ENCODE assay signal across 8 cellular contexts in genomic region chr20:34365765-34366213, GRCh38. TPM values are rescaled to one million over a fixed set of nuclear protein-coding genes. Genes with fewer than 3 reads are reported as not detected.
A peak's percentile ranks its signal among the peaks of the same experiment; 100 is the strongest.
DNase-seq lines count a peak whose midpoint lies in the region; ATAC-seq and TF ChIP-seq lines count a peak whose summit lies in the region.

No MANE protein-coding gene starts in this region.

- H3K36me3 Mint-ChIP-seq in immature natural killer cell: peaks cover 12 to 26% (median 23%) of the 10 kb centered on the region in 3 donors

- H3K4me3 Mint-ChIP-seq in immature natural killer cell: peak overlapping the region; percentile 83 to 96 (median 89)

- peaks cover 46% of the 10 kb centered on the region for H3K4me1 ChIP-seq in foreskin keratinocyte

- peak; percentile 45 for DNase-seq in GF-D8 (lab: John Stamatoyannopoulos, UW)
- DNase-seq in RPMI8226: peak; percentile 84
- DNase-seq in immature natural killer cell: peak; percentile 71 to 78 (median 75)
- no peak for DNase-seq in foreskin keratinocyte
- no peak for DNase-seq in NCI-H1930 (lab: John Stamatoyannopoulos, UW)
- no peak for DNase-seq in Right ventricle myocardium inferior (ENCODE audit: missing footprints)

- no peak for TF ChIP-seq CTCF in foreskin keratinocyte (conservative IDR thresholded peaks at IDR 0.05)

- intact Hi-C loops in Right ventricle myocardium inferior (cut with DNase I): no loop called here

- no peaks in the 10 kb centered on the region for H3K27me3 ChIP-seq in foreskin keratinocyte

- H3K27me3 Mint-ChIP-seq in immature natural killer cell (ENCODE audit: low read depth in 3 of 3): peaks cover 4 to 33% (median 6%) of the 10 kb centered on the region in 3 donors

- peak; percentile 47 for ATAC-seq in GM21786 (IDR thresholded peaks at IDR 0.05; ENCODE audit: unreplicated experiment)
- ATAC-seq in foreskin keratinocyte: no peak
- ATAC-seq in HG03520 (IDR thresholded peaks at IDR 0.05; ENCODE audit: unreplicated experiment): no peak
- ATAC-seq in Right ventricle myocardium inferior: no peak

- peak overlapping the region; percentile 78 to 94 (median 92) for H3K27ac Mint-ChIP-seq in immature natural killer cell

- no peak overlapping the region for H3K27ac ChIP-seq in foreskin keratinocyte

- peaks cover 69 to 70% of the 10 kb centered on the region in 2 donors for H3K4me1 Mint-ChIP-seq in immature natural killer cell

- H3K9me3 Mint-ChIP-seq in immature natural killer cell: no peaks in the 10 kb centered on the region

RNA-seq across cellular contexts. Expression of gene ITCH, which starts 2.7 kb away (rescaled TPM):
- 10 to 100 TPM; 27.3 to 72.5 (median 35.7) TPM for polyA plus RNA-seq in immature natural killer cell
- 79.9 and 85.9 TPM in 2 replicates for total RNA-seq in foreskin keratinocyte
- 10.4 and 11.3 TPM in 2 replicates for polyA plus RNA-seq in foreskin keratinocyte
- 39.8 TPM for total RNA-seq in Right ventricle myocardium inferior

Comparison
In these comparisons a context has a peak if more than half of its experiments do, and no peak if none do; other contexts are left out.
1. DNase-seq: peak in GF-D8 (single experiment), RPMI8226 (single experiment) and immature natural killer cell (3 of 3); none in foreskin keratinocyte (0 of 2), NCI-H1930 (0 of 2) and Right ventricle myocardium inferior (single experiment).